ENCODE assay signal across 1 cellular context in the genomic region with DNA sequence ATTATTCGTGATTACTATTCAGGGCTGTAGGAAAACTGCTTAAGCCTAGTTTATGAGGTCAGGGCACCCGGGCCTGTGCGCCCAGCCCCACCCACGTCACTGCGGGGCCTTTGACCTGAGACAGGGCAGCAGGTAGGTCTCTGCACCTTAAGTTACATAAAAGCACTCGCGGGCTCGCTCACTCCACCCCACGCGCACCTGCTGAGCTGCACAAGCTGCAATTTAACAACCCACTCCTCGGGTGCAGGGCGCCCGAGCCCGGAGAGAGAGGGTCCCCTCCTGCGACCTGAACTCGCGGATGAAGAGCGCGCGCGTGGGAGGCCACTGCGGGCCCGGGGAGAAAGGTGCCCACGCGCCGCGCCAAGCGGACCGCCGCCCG.
TF ChIP-seq lines count a peak whose summit lies in the region.

No MANE protein-coding gene starts in this region.

TF ChIP-seq in IMR-90, 13 proteins besides CTCF, POLR2A, EP300 and RAD21:
- TF ChIP-seq RFX5 (IDR thresholded peaks at IDR 0.05; ENCODE audit: low read depth, low read length) (no peak), BHLHE40 (IDR thresholded peaks at IDR 0.05; ENCODE audit: low read depth, low read length) (no peak), SMC3 (IDR thresholded peaks at IDR 0.05; ENCODE audit: low read depth, low read length) (no peak), CHD1 (IDR thresholded peaks at IDR 0.05; ENCODE audit: low read depth, low read length) (no peak), NFE2L2 (IDR thresholded peaks at IDR 0.05; ENCODE audit: low read depth, low read length) (no peak), MAFK (IDR thresholded peaks at IDR 0.05; ENCODE audit: low read depth, low read length) (no peak), MXI1 (IDR thresholded peaks at IDR 0.05; ENCODE audit: borderline replicate concordance, low read depth, low read length) (no peak), CEBPB (IDR thresholded peaks at IDR 0.05; ENCODE audit: low read depth, low read length) (no peak), MAZ (IDR thresholded peaks at IDR 0.05; ENCODE audit: borderline replicate concordance, low read depth, low read length) (no peak), RCOR1 (IDR thresholded peaks at IDR 0.05; ENCODE audit: insufficient replicate concordance, low read length) (no peak)
- TF ChIP-seq, protein P1, sequence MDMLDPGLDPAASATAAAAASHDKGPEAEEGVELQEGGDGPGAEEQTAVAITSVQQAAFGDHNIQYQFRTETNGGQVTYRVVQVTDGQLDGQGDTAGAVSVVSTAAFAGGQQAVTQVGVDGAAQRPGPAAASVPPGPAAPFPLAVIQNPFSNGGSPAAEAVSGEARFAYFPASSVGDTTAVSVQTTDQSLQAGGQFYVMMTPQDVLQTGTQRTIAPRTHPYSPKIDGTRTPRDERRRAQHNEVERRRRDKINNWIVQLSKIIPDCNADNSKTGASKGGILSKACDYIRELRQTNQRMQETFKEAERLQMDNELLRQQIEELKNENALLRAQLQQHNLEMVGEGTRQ (IDR thresholded peaks at IDR 0.05; ENCODE audit: low read depth, low read length), result no peak
- TF ChIP-seq, protein P2, sequence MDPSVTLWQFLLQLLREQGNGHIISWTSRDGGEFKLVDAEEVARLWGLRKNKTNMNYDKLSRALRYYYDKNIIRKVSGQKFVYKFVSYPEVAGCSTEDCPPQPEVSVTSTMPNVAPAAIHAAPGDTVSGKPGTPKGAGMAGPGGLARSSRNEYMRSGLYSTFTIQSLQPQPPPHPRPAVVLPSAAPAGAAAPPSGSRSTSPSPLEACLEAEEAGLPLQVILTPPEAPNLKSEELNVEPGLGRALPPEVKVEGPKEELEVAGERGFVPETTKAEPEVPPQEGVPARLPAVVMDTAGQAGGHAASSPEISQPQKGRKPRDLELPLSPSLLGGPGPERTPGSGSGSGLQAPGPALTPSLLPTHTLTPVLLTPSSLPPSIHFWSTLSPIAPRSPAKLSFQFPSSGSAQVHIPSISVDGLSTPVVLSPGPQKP (IDR thresholded peaks at IDR 0.05; ENCODE audit: borderline replicate concordance, low read depth, low read length), result no peak
TF ChIP-seq in IMR-90: peak in this region for 0.
